ENCODE assay signal across 1 cellular context in genomic region chr2:11505652-11506610, GRCh38.
TF ChIP-seq lines count a peak whose summit lies in the region.

No MANE protein-coding gene starts in this region.

TF ChIP-seq in HepG2, 621 proteins besides CTCF, POLR2A, EP300 and RAD21 (continued from another document and continues in another):
- TF ChIP-seq ZNF75D (CRISPR knock-in tag; IDR thresholded peaks at IDR 0.05; ENCODE audit: borderline replicate concordance), result no peak
- TF ChIP-seq ZNF557 (CRISPR knock-in tag; IDR thresholded peaks at IDR 0.05), result no peak
- TF ChIP-seq, protein P1, sequence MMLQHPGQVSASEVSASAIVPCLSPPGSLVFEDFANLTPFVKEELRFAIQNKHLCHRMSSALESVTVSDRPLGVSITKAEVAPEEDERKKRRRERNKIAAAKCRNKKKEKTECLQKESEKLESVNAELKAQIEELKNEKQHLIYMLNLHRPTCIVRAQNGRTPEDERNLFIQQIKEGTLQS (CRISPR knock-in tag; IDR thresholded peaks at IDR 0.05), result peak; percentile 22; the same call in 1 of the 2 replicates
- no peak for TF ChIP-seq RBAK (CRISPR knock-in tag; IDR thresholded peaks at IDR 0.05)
- TF ChIP-seq ZSCAN25 (CRISPR knock-in tag; IDR thresholded peaks at IDR 0.05), result peak; percentile 86; the same call in 1 of the 2 replicates
- TF ChIP-seq ZBTB40 (IDR thresholded peaks at IDR 0.05), result no peak
- TF ChIP-seq ZBTB40 (CRISPR knock-in tag; IDR thresholded peaks at IDR 0.05), result no peak
- TF ChIP-seq, protein P2, sequence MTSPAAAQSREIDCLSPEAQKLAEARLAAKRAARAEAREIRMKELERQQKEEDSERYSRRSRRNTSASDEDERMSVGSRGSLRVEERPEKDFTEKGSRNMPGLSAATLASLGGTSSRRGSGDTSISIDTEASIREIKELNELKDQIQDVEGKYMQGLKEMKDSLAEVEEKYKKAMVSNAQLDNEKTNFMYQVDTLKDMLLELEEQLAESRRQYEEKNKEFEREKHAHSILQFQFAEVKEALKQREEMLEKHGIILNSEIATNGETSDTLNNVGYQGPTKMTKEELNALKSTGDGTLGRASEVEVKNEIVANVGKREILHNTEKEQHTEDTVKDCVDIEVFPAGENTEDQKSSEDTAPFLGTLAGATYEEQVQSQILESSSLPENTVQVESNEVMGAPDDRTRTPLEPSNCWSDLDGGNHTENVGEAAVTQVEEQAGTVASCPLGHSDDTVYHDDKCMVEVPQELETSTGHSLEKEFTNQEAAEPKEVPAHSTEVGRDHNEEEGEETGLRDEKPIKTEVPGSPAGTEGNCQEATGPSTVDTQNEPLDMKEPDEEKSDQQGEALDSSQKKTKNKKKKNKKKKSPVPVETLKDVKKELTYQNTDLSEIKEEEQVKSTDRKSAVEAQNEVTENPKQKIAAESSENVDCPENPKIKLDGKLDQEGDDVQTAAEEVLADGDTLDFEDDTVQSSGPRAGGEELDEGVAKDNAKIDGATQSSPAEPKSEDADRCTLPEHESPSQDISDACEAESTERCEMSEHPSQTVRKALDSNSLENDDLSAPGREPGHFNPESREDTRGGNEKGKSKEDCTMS (CRISPR knock-in tag; conservative IDR thresholded peaks at IDR 0.05), result no peak
- TF ChIP-seq REL (CRISPR knock-in tag; conservative IDR thresholded peaks at IDR 0.05), result no peak
- TF ChIP-seq, protein P3, sequence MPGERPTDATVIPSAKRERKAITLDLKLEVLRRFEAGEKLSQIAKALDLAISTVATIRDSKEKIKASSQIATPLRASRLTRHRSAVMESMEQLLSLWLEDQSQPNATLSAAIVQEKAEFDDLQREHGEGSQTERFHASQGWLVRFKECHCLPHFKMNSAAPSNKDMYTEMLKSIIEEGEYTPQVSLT (CRISPR knock-in tag; IDR thresholded peaks at IDR 0.05; ENCODE audit: borderline replicate concordance, low read depth), result no peak
- TF ChIP-seq ZNF121 (CRISPR knock-in tag; IDR thresholded peaks at IDR 0.05), result peak; percentile 89
- TF ChIP-seq, protein P4, sequence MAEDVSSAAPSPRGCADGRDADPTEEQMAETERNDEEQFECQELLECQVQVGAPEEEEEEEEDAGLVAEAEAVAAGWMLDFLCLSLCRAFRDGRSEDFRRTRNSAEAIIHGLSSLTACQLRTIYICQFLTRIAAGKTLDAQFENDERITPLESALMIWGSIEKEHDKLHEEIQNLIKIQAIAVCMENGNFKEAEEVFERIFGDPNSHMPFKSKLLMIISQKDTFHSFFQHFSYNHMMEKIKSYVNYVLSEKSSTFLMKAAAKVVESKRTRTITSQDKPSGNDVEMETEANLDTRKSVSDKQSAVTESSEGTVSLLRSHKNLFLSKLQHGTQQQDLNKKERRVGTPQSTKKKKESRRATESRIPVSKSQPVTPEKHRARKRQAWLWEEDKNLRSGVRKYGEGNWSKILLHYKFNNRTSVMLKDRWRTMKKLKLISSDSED (CRISPR knock-in tag; IDR thresholded peaks at IDR 0.05), result no peak
- TF ChIP-seq, protein P5, sequence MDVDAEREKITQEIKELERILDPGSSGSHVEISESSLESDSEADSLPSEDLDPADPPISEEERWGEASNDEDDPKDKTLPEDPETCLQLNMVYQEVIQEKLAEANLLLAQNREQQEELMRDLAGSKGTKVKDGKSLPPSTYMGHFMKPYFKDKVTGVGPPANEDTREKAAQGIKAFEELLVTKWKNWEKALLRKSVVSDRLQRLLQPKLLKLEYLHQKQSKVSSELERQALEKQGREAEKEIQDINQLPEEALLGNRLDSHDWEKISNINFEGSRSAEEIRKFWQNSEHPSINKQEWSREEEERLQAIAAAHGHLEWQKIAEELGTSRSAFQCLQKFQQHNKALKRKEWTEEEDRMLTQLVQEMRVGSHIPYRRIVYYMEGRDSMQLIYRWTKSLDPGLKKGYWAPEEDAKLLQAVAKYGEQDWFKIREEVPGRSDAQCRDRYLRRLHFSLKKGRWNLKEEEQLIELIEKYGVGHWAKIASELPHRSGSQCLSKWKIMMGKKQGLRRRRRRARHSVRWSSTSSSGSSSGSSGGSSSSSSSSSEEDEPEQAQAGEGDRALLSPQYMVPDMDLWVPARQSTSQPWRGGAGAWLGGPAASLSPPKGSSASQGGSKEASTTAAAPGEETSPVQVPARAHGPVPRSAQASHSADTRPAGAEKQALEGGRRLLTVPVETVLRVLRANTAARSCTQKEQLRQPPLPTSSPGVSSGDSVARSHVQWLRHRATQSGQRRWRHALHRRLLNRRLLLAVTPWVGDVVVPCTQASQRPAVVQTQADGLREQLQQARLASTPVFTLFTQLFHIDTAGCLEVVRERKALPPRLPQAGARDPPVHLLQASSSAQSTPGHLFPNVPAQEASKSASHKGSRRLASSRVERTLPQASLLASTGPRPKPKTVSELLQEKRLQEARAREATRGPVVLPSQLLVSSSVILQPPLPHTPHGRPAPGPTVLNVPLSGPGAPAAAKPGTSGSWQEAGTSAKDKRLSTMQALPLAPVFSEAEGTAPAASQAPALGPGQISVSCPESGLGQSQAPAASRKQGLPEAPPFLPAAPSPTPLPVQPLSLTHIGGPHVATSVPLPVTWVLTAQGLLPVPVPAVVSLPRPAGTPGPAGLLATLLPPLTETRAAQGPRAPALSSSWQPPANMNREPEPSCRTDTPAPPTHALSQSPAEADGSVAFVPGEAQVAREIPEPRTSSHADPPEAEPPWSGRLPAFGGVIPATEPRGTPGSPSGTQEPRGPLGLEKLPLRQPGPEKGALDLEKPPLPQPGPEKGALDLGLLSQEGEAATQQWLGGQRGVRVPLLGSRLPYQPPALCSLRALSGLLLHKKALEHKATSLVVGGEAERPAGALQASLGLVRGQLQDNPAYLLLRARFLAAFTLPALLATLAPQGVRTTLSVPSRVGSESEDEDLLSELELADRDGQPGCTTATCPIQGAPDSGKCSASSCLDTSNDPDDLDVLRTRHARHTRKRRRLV (CRISPR knock-in tag; IDR thresholded peaks at IDR 0.05), result no peak
- peak; percentile 94 for TF ChIP-seq HNF1A (IDR thresholded peaks at IDR 0.05; ENCODE audit: low read depth)
- peak; percentile 95 for TF ChIP-seq HNF1A (CRISPR knock-in tag; IDR thresholded peaks at IDR 0.05; ENCODE audit: borderline replicate concordance)
- no peak for TF ChIP-seq ZNF652 (CRISPR knock-in tag; IDR thresholded peaks at IDR 0.05; ENCODE audit: borderline replicate concordance, low read depth)
- TF ChIP-seq XBP1 (CRISPR knock-in tag; IDR thresholded peaks at IDR 0.05), result no peak
- no peak for TF ChIP-seq CENPT (CRISPR knock-in tag; IDR thresholded peaks at IDR 0.05; ENCODE audit: low read depth)
- TF ChIP-seq NONO (IDR thresholded peaks at IDR 0.05), result no peak
- no peak; the same call in none of the 2 replicates for TF ChIP-seq NONO (CRISPR knock-in tag; conservative IDR thresholded peaks at IDR 0.05)
- peak; percentile 91 for TF ChIP-seq MEF2D (CRISPR knock-in tag; IDR thresholded peaks at IDR 0.05)
- TF ChIP-seq MIXL1 (CRISPR knock-in tag; IDR thresholded peaks at IDR 0.05), result peak; percentile 74
- TF ChIP-seq ZC3H13 (CRISPR knock-in tag; IDR thresholded peaks at IDR 0.05), result peak; percentile 61; the same call in 1 of the 2 replicates
- TF ChIP-seq ZNF232 (CRISPR knock-in tag; IDR thresholded peaks at IDR 0.05; ENCODE audit: borderline replicate concordance), result 0 out of 2 replicates have a peak, but pooled peaks have one; percentile 35
- TF ChIP-seq BRD4 (CRISPR knock-in tag; IDR thresholded peaks at IDR 0.05), result no peak; the same call in 1 of the 2 replicates
- TF ChIP-seq SATB2 (CRISPR knock-in tag; IDR thresholded peaks at IDR 0.05), result no peak
- TF ChIP-seq, protein P6, sequence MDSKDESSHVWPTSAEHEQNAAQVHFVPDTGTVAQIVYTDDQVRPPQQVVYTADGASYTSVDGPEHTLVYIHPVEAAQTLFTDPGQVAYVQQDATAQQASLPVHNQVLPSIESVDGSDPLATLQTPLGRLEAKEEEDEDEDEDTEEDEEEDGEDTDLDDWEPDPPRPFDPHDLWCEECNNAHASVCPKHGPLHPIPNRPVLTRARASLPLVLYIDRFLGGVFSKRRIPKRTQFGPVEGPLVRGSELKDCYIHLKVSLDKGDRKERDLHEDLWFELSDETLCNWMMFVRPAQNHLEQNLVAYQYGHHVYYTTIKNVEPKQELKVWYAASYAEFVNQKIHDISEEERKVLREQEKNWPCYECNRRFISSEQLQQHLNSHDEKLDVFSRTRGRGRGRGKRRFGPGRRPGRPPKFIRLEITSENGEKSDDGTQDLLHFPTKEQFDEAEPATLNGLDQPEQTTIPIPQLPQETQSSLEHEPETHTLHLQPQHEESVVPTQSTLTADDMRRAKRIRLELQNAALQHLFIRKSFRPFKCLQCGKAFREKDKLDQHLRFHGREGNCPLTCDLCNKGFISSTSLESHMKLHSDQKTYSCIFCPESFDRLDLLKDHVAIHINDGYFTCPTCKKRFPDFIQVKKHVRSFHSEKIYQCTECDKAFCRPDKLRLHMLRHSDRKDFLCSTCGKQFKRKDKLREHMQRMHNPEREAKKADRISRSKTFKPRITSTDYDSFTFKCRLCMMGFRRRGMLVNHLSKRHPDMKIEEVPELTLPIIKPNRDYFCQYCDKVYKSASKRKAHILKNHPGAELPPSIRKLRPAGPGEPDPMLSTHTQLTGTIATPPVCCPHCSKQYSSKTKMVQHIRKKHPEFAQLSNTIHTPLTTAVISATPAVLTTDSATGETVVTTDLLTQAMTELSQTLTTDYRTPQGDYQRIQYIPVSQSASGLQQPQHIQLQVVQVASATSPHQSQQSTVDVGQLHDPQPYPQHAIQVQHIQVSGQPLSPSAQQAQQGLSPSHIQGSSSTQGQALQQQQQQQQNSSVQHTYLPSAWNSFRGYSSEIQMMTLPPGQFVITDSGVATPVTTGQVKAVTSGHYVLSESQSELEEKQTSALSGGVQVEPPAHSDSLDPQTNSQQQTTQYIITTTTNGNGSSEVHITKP (CRISPR knock-in tag; IDR thresholded peaks at IDR 0.05; ENCODE audit: low read depth), result peak; percentile 79
